19 cellular contexts compared by ENCODE assay signal in genomic region chr1:10657080-10657847, GRCh38.
A peak's percentile ranks its signal among the peaks of the same experiment; 100 is the strongest.
DNase-seq lines count a peak whose midpoint lies in the region; ATAC-seq and TF ChIP-seq lines count a peak whose summit lies in the region.
"Had no signal": no experiment of that assay in that cellular context is flagged by ENCODE, and none has a peak within 500 bp of the region (broad histone marks: within the 10 kb centered on the region; RNA-seq: fewer than 3 reads in every experiment).

No MANE protein-coding gene starts in this region.

- POLR2A ChIA-PET in RWPE1 (lab: Yijun Ruan, JAX; ENCODE audit: low non-redundant PET): interaction anchor here (0.5 kb wide), 1 partner anchor 11 kb away, joined by 3 read pairs; no protein-coding TSS in a partner anchor

- H3K36me3 ChIP-seq in lower lobe of right lung: peaks cover 73% of the 10 kb centered on the region
- H3K36me3 ChIP-seq in transverse colon: peaks cover 0 to 11% (median 0%) of the 10 kb centered on the region in 4 donors
- H3K36me3 ChIP-seq in colonic mucosa: no peaks in the 10 kb centered on the region

- H3K27me3 ChIP-seq in lower lobe of right lung (ENCODE audit: low read depth) (no peaks in the 10 kb centered on the region), transverse colon (no peaks in the 10 kb centered on the region), colonic mucosa (no peaks in the 10 kb centered on the region)

- in situ Hi-C loops in transverse colon (cut with MboI; ENCODE audit: low pct_ligation_motif_present in 1 of 4, low pct_unique_long_range_greater_than_20kb in 1 of 4, low sequenced_read_pairs in 3 of 4): no loop called here

- no peaks in the 10 kb centered on the region for H3K9me3 ChIP-seq in lower lobe of right lung
- no peaks in the 10 kb centered on the region for H3K9me3 ChIP-seq in transverse colon
- no peaks in the 10 kb centered on the region for H3K9me3 ChIP-seq in colonic mucosa

- no peak overlapping the region for H3K4me3 ChIP-seq in lower lobe of right lung
- H3K4me3 ChIP-seq in transverse colon: no peak overlapping the region
- H3K4me3 ChIP-seq in colonic mucosa: no peak overlapping the region
- H3K4me3 ChIP-seq: SK-N-MC had no signal

- TF ChIP-seq EP300 in transverse colon (IDR thresholded peaks at IDR 0.05; ENCODE audit: low read depth): no peak

- DNase-seq in DMS 273 (lab: John Stamatoyannopoulos, UW; ENCODE audit: unreplicated experiment): peak; percentile 72
- no peak for DNase-seq in DMS 273 treated with DMSO at 0.1 percent for 48 hours (lab: John Stamatoyannopoulos, UW)
- no peak for DNase-seq in RWPE1 (ENCODE audit: low spot score)
- no peak for DNase-seq in lower lobe of right lung
- DNase-seq in transverse colon: no peak
- DNase-seq in colonic mucosa: no peak
- no peak for DNase-seq in AG08396 (ENCODE audit: low spot score)
- DNase-seq: HFFc6, IMR-90, Karpas-422, NCI-H1048, NCI-H1436, NCI-H1930, NCI-H2171 treated with DMSO at 0.1 percent for 48 hours, Right ventricle myocardium superior, T-helper 1 cell had no signal

- H3K4me1 ChIP-seq in lower lobe of right lung (peaks cover 16% of the 10 kb centered on the region), transverse colon (peaks cover 0 to 20% (median 3%) of the 10 kb centered on the region in 4 donors), colonic mucosa (no peaks in the 10 kb centered on the region)

- H3K9ac ChIP-seq in colonic mucosa (ENCODE audit: low read depth in 2 of 2, low read length in 2 of 2): no peak overlapping the region

- intact Hi-C loops in lower lobe of right lung (cut with DNase I): no loop called here
- intact Hi-C loops in transverse colon (cut with DNase I; ENCODE audit: low total_unique reads): loop anchor here (5.0 to 10.0 kb wide), 2 partner anchors 35 to 138 kb away; partner anchors contain the start of gene CASZ1
- intact Hi-C loops in colonic mucosa (cut with DNase I): no loop called here

- ATAC-seq in lower lobe of right lung (peak; percentile 7 to 40), HG02870 (IDR thresholded peaks at IDR 0.05; ENCODE audit: unreplicated experiment) (no peak)

- CTCF ChIA-PET in RWPE1 (lab: Yijun Ruan, JAX): no interaction called here

- 60 to 80% methylated on average over 4 to 29 of the region's 29 CpGs for WGBS in transverse colon (ENCODE audit: low coverage in 1 of 2), 2 donors

- H3K27ac ChIP-seq in RWPE1 (peak overlapping the region; percentile 9; the same call in 1 of the 2 replicates), lower lobe of right lung (no peak overlapping the region), transverse colon (peak overlapping the region; percentile 42 to 82 (median 76)), colonic mucosa (no peak overlapping the region)
- H3K27ac ChIP-seq: 22Rv1, SK-N-MC had no signal

- TF ChIP-seq POLR2A in transverse colon (IDR thresholded peaks at IDR 0.05): no peak

- TF ChIP-seq CTCF in RWPE1 (conservative IDR thresholded peaks at IDR 0.05; ENCODE audit: low read depth) (no peak), lower lobe of right lung (IDR thresholded peaks at IDR 0.05) (no peak), transverse colon (IDR thresholded peaks at IDR 0.05) (no peak), colonic mucosa (IDR thresholded peaks at IDR 0.05) (no peak)

Comparison
In these comparisons a context has a peak if more than half of its experiments do, and no peak if none do; other contexts are left out.
1. H3K27ac ChIP-seq: peak in RWPE1 (single experiment) and transverse colon (4 of 4); none in lower lobe of right lung (single experiment) and colonic mucosa (single experiment).